ENCODE assay signal across 26 cellular contexts in genomic region chr12:66502911-66503310, GRCh38.
"Had no signal": no experiment of that assay in that cellular context is flagged by ENCODE, and none has a peak within 500 bp of the region (broad histone marks: within the 10 kb centered on the region; RNA-seq: fewer than 3 reads in every experiment).

No MANE protein-coding gene starts in this region.

- H3K36me3 ChIP-seq: esophagus squamous epithelium, gastrocnemius medialis, heart right ventricle, left lung, lower lobe of right lung had no signal

- H3K4me1 Mint-ChIP-seq: naive thymus-derived CD4-positive, alpha-beta T cell had no signal

- H3K4me3 Mint-ChIP-seq: naive thymus-derived CD4-positive, alpha-beta T cell had no signal

- DNase-seq: dermis blood vessel endothelial cell; dorsolateral prefrontal cortex; effector CD4-positive, alpha-beta T cell; effector memory CD4-positive, alpha-beta T cell; erythroblast; esophagus squamous epithelium; foreskin fibroblast; foreskin melanocyte; gastrocnemius medialis; glutamatergic neuron; head of caudate nucleus; heart right ventricle; hippocampal formation; left cardiac atrium; left lung; left ventricle myocardium superior; lower lobe of right lung; mesenchymal stem cell; midbrain; naive thymus-derived CD4-positive, alpha-beta T cell had no signal

- H3K4me1 ChIP-seq: esophagus squamous epithelium, gastrocnemius medialis, heart right ventricle, left lung, lower lobe of right lung had no signal

- H3K27ac ChIP-seq: coronary artery, dorsolateral prefrontal cortex, epithelial cell of prostate, esophagus squamous epithelium, gastrocnemius medialis, heart right ventricle, left lung, lower lobe of right lung had no signal

- H3K4me3 ChIP-seq: coronary artery, dorsolateral prefrontal cortex, esophagus squamous epithelium, gastrocnemius medialis, heart right ventricle, left lung, lower lobe of right lung had no signal

- H3K9me3 ChIP-seq: gastrocnemius medialis, lower lobe of right lung had no signal

- H3K27ac Mint-ChIP-seq: naive thymus-derived CD4-positive, alpha-beta T cell had no signal

- H3K27me3 ChIP-seq: dorsolateral prefrontal cortex, esophagus squamous epithelium, gastrocnemius medialis, heart right ventricle, left lung had no signal

- FAIRE-seq: colon, endometrium, islet of Langerhans, keratinocyte had no signal
